25 cellular contexts compared by ENCODE assay signal in genomic region chr13:111283457-111283856, GRCh38. TPM values are rescaled to one million over a fixed set of nuclear protein-coding genes. Genes with fewer than 3 reads are reported as not detected.
DNase-seq lines count a peak whose midpoint lies in the region; ATAC-seq and TF ChIP-seq lines count a peak whose summit lies in the region.
"Had no signal": no experiment of that assay in that cellular context is flagged by ENCODE, and none has a peak within 500 bp of the region (broad histone marks: within the 10 kb centered on the region; RNA-seq: fewer than 3 reads in every experiment).

No MANE protein-coding gene starts in this region.

- H3K9me3 ChIP-seq in psoas muscle (no peaks in the 10 kb centered on the region), vagina (no peaks in the 10 kb centered on the region)
- H3K9me3 ChIP-seq: MG63, mucosa of descending colon, stomach had no signal

- no peak for TF ChIP-seq POLR2A in vagina (IDR thresholded peaks at IDR 0.05)

- peaks cover 21% of the 10 kb centered on the region for H3K4me1 ChIP-seq in foreskin keratinocyte
- peaks cover 41% of the 10 kb centered on the region for H3K4me1 ChIP-seq in psoas muscle
- H3K4me1 ChIP-seq in vagina: peaks cover 33% of the 10 kb centered on the region

- H3K36me3 ChIP-seq in psoas muscle (ENCODE audit: insufficient read depth in 1 of 2, low read depth in 1 of 2) (peaks cover 0 to 76% of the 10 kb centered on the region in 2 donors), vagina (peaks cover 0 to 47% of the 10 kb centered on the region in 2 donors)

- no peak overlapping the region for H3K4me3 ChIP-seq in psoas muscle
- H3K4me3 ChIP-seq in vagina: no peak overlapping the region
- H3K4me3 ChIP-seq: GM23248, MG63, mucosa of descending colon, skin epidermis, stomach had no signal

- H3K27ac ChIP-seq in foreskin keratinocyte (peak overlapping the region; percentile 97), psoas muscle (peak overlapping the region; percentile 88), vagina (peak overlapping the region; percentile 81)
- H3K27ac ChIP-seq: 22Rv1, GM23248 had no signal

- no peak for TF ChIP-seq CTCF in foreskin keratinocyte (conservative IDR thresholded peaks at IDR 0.05)
- TF ChIP-seq CTCF in psoas muscle (IDR thresholded peaks at IDR 0.05): no peak
- no peak for TF ChIP-seq CTCF in vagina (IDR thresholded peaks at IDR 0.05)

- 92 to 98% (median 95%) methylated on average over 10 of the region's 10 CpGs for WGBS in psoas muscle, 3 donors

- H3K27me3 ChIP-seq in foreskin keratinocyte (no peaks in the 10 kb centered on the region), psoas muscle (ENCODE audit: insufficient read depth in 3 of 3, low read length in 2 of 3) (no peaks in the 10 kb centered on the region), vagina (no peaks in the 10 kb centered on the region)
- H3K27me3 ChIP-seq: MG63, stomach had no signal

- intact Hi-C loops in psoas muscle (cut with DNase I): no loop called here
- intact Hi-C loops in vagina (cut with DNase I): no loop called here

- DNase-seq in NCI-H2171 treated with DMSO at 0.1 percent for 48 hours (lab: John Stamatoyannopoulos, UW) (peak; percentile 17), NCI-H2171 (lab: John Stamatoyannopoulos, UW) (no peak), foreskin keratinocyte (no peak), psoas muscle (no peak), vagina (ENCODE audit: extremely low spot score in 2 of 2) (no peak)
- DNase-seq in effector CD4-positive, alpha-beta T cell: no peak
- DNase-seq: activated CD4-positive, alpha-beta T cell treated with anti-CD3 and anti-CD28 coated beads, Interleukin-2, amount 50 U/mL, for 48 hours; activated naive CD4-positive, alpha-beta T cell treated with anti-CD3 and anti-CD28 coated beads, Interleukin-2, amount 10 ng/mL, durations not matched to agents 7 days and 5 days; Calu3; DND-41; GM23248; KBM-7; MG63; mucosa of descending colon; NCI-H1436; RPMI8226; stomach had no signal

- ATAC-seq in foreskin keratinocyte (no peak), psoas muscle (no peak), HG03025 (IDR thresholded peaks at IDR 0.05; ENCODE audit: low FRiP score, unreplicated experiment) (no peak), GM19328 (IDR thresholded peaks at IDR 0.05; ENCODE audit: unreplicated experiment) (no peak)
- ATAC-seq: activated CD4-positive, CD25-positive, alpha-beta regulatory T cell treated with anti-CD3 and anti-CD28 coated beads, Interleukin-2, amount 50 U/mL, for 24 hours; mucosa of descending colon had no signal

RNA-seq across cellular contexts. Expression of gene TEX29, which starts 37.0 kb away (rescaled TPM):
- total RNA-seq in foreskin keratinocyte (not detected in 2 replicates), psoas muscle (1 to 10 TPM in 1 of 4 donors, under 1 TPM in 2, not detected in 1; 0.32 to 1.2 (median 0.64) TPM), vagina (2.9 TPM)
- polyA plus RNA-seq in foreskin keratinocyte (0.12 and 0.13 TPM in 2 replicates), psoas muscle (under 1 TPM in 2 of 3 donors, not detected in 1; 0.14 to 0.38 TPM)
- total RNA-seq: Calu3, GM23248, NCI-H460, stomach had no signal
- polyA plus RNA-seq: liver, neural cell had no signal
